In the genomic region with DNA sequence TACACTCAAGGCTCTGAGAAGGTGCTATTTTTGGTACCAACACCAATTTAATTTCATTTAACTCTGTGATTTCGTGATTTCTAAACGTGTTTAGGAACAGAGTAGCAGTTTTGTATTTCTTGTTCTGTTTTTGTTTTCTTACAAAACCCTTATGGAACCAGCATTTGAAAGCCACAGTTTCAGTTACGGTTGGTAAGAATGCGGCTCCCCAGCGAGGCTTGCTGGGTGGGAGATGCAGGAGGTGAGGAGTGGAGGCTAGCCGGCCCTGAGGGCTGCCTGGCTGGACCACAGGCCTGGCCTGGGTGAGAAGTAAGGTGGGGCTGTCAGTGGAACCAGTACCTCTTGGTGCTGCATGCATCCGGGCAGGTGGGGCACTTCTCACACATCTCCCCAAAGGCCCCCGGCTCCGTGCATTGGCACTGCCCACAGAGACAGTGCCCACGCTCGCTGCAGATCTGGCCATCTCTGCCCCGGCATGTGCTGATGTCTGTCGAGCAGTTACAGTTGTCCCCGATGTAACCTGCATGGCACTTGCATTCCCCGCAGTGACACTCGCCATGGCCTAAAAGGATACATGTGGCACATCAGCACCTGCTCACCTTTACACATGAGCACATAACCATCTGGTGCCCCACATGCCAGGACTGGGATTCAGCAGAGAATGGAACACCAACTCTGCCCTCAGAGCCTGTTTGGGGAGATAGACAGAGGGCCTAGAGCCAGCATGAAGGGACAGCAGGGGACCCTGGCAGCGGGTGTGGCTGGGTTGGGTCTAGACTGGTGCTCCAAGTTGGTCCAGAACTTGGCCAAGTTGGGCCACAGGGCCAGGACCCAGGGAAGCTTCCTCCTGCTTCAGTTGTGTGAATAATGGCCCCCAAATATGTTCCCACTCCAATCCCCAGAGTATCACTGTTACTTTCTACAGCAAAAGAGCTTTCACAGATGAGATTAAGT, we compare ENCODE assay signal across 15 cellular contexts. TPM values are rescaled to one million over a fixed set of nuclear protein-coding genes. Genes with fewer than 3 reads are reported as not detected.
DNase-seq lines count a peak whose midpoint lies in the region; ATAC-seq and TF ChIP-seq lines count a peak whose summit lies in the region.
"Had no signal": no experiment of that assay in that cellular context is flagged by ENCODE, and none has a peak within 500 bp of the region (broad histone marks: within the 10 kb centered on the region; RNA-seq: fewer than 3 reads in every experiment).

No MANE protein-coding gene starts in this region.

- no peak for DNase-seq in HFFc6
- DNase-seq in SK-N-MC (ENCODE audit: low read depth, low spot score): no peak
- DNase-seq in spleen: peak; percentile 65
- DNase-seq in NCI-H774 (lab: John Stamatoyannopoulos, UW): no peak
- DNase-seq in left lobe of liver (ENCODE audit: low spot score): no peak
- DNase-seq: activated naive CD4-positive, alpha-beta T cell; NCI-H1105; NCI-H510A; RPMI8226; T-helper 9 cell had no signal

- H3K4me3 ChIP-seq in SK-N-MC: no peak overlapping the region
- H3K4me3 ChIP-seq in spleen: no peak overlapping the region

- peaks cover 18% of the 10 kb centered on the region for H3K36me3 ChIP-seq in SK-N-MC (ENCODE audit: insufficient read depth, low read length)
- H3K36me3 ChIP-seq in spleen: peaks cover 0 to 9% (median 0%) of the 10 kb centered on the region in 6 donors

- no peak for TF ChIP-seq POLR2A in spleen (IDR thresholded peaks at IDR 0.05)

- peaks cover 60% of the 10 kb centered on the region for H3K4me1 Mint-ChIP-seq in HFFc6 (ENCODE audit: low read depth)
- H3K4me1 Mint-ChIP-seq: central memory CD8-positive, alpha-beta T cell; stimulated activated memory B cell treated with anti-CD40 and anti-IgM and Interleukin-4, amounts not matched to agents 10 μg/mL and 1 μg/mL and 100 μg/mL, for 72 hours had no signal

- no peaks in the 10 kb centered on the region for H3K9me3 ChIP-seq in SK-N-MC (ENCODE audit: low read depth, low read length)
- no peaks in the 10 kb centered on the region for H3K9me3 ChIP-seq in spleen

- intact Hi-C loops in spleen (cut with DNase I; ENCODE audit: low total_unique reads): no loop called here

- peaks cover 16% of the 10 kb centered on the region for H3K36me3 Mint-ChIP-seq in HFFc6 (ENCODE audit: low read depth)
- H3K36me3 Mint-ChIP-seq: stimulated activated memory B cell treated with anti-CD40 and anti-IgM and Interleukin-4, amounts not matched to agents 10 μg/mL and 1 μg/mL and 100 μg/mL, for 72 hours had no signal

- no peak overlapping the region for H3K9ac ChIP-seq in SK-N-MC (ENCODE audit: insufficient read length)

- H3K4me3 Mint-ChIP-seq in HFFc6: peak overlapping the region; percentile 57
- H3K4me3 Mint-ChIP-seq: central memory CD8-positive, alpha-beta T cell; stimulated activated memory B cell treated with anti-CD40 and anti-IgM and Interleukin-4, amounts not matched to agents 10 μg/mL and 1 μg/mL and 100 μg/mL, for 72 hours had no signal

- no peaks in the 10 kb centered on the region for H3K9me3 Mint-ChIP-seq in HFFc6
- H3K9me3 Mint-ChIP-seq: central memory CD8-positive, alpha-beta T cell; stimulated activated memory B cell treated with anti-CD40 and anti-IgM and Interleukin-4, amounts not matched to agents 10 μg/mL and 1 μg/mL and 100 μg/mL, for 72 hours had no signal

- H3K4me1 ChIP-seq in spleen: peaks cover 11 to 64% (median 36%) of the 10 kb centered on the region in 6 donors

- H3K27me3 ChIP-seq in layer of hippocampus (ENCODE audit: control insufficient read depth, insufficient read depth, low read length) (no peaks in the 10 kb centered on the region), spleen (replicated peaks in 1 of 7) (peaks cover 0 to 11% (median 0%) of the 10 kb centered on the region in 7 donors)

- H3K27ac Mint-ChIP-seq in HFFc6: peak overlapping the region; percentile 83
- H3K27ac Mint-ChIP-seq: stimulated activated memory B cell treated with anti-CD40 and anti-IgM and Interleukin-4, amounts not matched to agents 10 μg/mL and 1 μg/mL and 100 μg/mL, for 72 hours had no signal

- ATAC-seq in HG03095 (IDR thresholded peaks at IDR 0.05; ENCODE audit: unreplicated experiment): no peak
- no peak for ATAC-seq in left lobe of liver
- ATAC-seq in GM19328 (IDR thresholded peaks at IDR 0.05; ENCODE audit: unreplicated experiment): no peak
- ATAC-seq: stimulated activated memory B cell treated with anti-CD40 and anti-IgM and Interleukin-4, amounts not matched to agents 10 μg/mL and 1 μg/mL and 100 μg/mL, for 72 hours had no signal

- WGBS in spleen, 5 donors: 85 to 96% (median 91%) methylated on average over 9 to 17 of the region's 17 CpGs

- TF ChIP-seq CTCF in HFFc6 (IDR thresholded peaks at IDR 0.05): no peak
- TF ChIP-seq CTCF in spleen (IDR thresholded peaks at IDR 0.05 in 8 of 11, conservative IDR thresholded peaks at IDR 0.05 in 3 of 11): no peak

- no peaks in the 10 kb centered on the region; the same call in 1 of the 2 replicates for H3K27me3 Mint-ChIP-seq in HFFc6 (ENCODE audit: insufficient read depth)

- H3K27ac ChIP-seq in SK-N-MC (peak overlapping the region; percentile 82), layer of hippocampus (ENCODE audit: low read depth, low read length) (peak overlapping the region; percentile 3), spleen (peak overlapping the region in 3 of 8 donors; percentile 56 to 70 (median 65))

RNA-seq across cellular contexts. Expression of a gene that starts 43.4 kb away (rescaled TPM):
- total RNA-seq in HFFc6 (2021; fragmentation: NEBNext Ultra II Directional; extraction: Animal tissue kit (Norgen Biotek cat#: 25700)): 10 to 100 TPM; 25.2 to 39.6 (median 28.4) TPM
- 10 to 100 TPM; 21.9 to 41.8 (median 26.7) TPM for total RNA-seq in spleen
- polyA plus RNA-seq in spleen: 10 to 100 TPM; 11.2 to 39.8 (median 17.6) TPM
- 20.8 TPM for total RNA-seq in left lobe of liver
